In genomic region chr11:88357323-88358039, GRCh38 we compare ENCODE assay signal across 1 cellular context.
TF ChIP-seq lines count a peak whose summit lies in the region.

No MANE protein-coding gene starts in this region.

TF ChIP-seq in K562, 482 proteins besides CTCF, POLR2A, EP300 and RAD21 (continued from another document and continues in another):
- TF ChIP-seq ZNF699 (CRISPR knock-in tag; IDR thresholded peaks at IDR 0.05; ENCODE audit: insufficient replicate concordance) (no peak), ZC3H4 (CRISPR knock-in tag; IDR thresholded peaks at IDR 0.05; ENCODE audit: borderline replicate concordance) (no peak), POLR2G (IDR thresholded peaks at IDR 0.05; ENCODE audit: low read depth, low read length) (no peak), FOXA1 (IDR thresholded peaks at IDR 0.05; ENCODE audit: borderline replicate concordance) (no peak), ZNF77 (CRISPR knock-in tag; IDR thresholded peaks at IDR 0.05) (no peak), NFE2 (IDR thresholded peaks at IDR 0.05; ENCODE audit: low read depth) (peak; percentile 96), JUNB (CRISPR knock-in tag; conservative IDR thresholded peaks at IDR 0.05) (no peak), ZKSCAN8 (CRISPR knock-in tag; IDR thresholded peaks at IDR 0.05) (no peak), BACH1 (tag; IDR thresholded peaks at IDR 0.05) (peak; percentile 89; the same call in 1 of the 2 replicates), SREBF2 (CRISPR knock-in tag; IDR thresholded peaks at IDR 0.05) (no peak), ZBTB2 (IDR thresholded peaks at IDR 0.05) (no peak), PML (IDR thresholded peaks at IDR 0.05; ENCODE audit: low read length) (no peak), CC2D1A (IDR thresholded peaks at IDR 0.05) (no peak), ZFPM2 (CRISPR knock-in tag; IDR thresholded peaks at IDR 0.05) (no peak), SUPT5H (IDR thresholded peaks at IDR 0.05) (no peak), ARID1B (IDR thresholded peaks at IDR 0.05) (peak; percentile 55), ZNF143 (CRISPR knock-in tag; IDR thresholded peaks at IDR 0.05) (no peak), TAF1 (IDR thresholded peaks at IDR 0.05; ENCODE audit: control insufficient read depth, extremely low read depth, insufficient read depth, low read length, severe bottlenecking) (no peak), PHTF2 (CRISPR knock-in tag; IDR thresholded peaks at IDR 0.05) (no peak), KDM5B (IDR thresholded peaks at IDR 0.05; ENCODE audit: insufficient replicate concordance, low read depth, low read length) (no peak), ZNF668 (CRISPR knock-in tag; IDR thresholded peaks at IDR 0.05) (no peak), RBM39 (optimal IDR thresholded peaks at IDR 0.05; ENCODE audit: low read depth, low read length) (no peak), EHMT2 (IDR thresholded peaks at IDR 0.05) (peak; percentile 61), THRAP3 (IDR thresholded peaks at IDR 0.05; ENCODE audit: borderline replicate concordance) (0 out of 2 replicates have a peak, but pooled peaks have one; percentile 40), E2F3 (CRISPR knock-in tag; IDR thresholded peaks at IDR 0.05) (no peak), TRIM28 (IDR thresholded peaks at IDR 0.05) (no peak), RBM17 (IDR thresholded peaks at IDR 0.05; ENCODE audit: borderline replicate concordance, low read depth, low read length) (no peak), SP1 (CRISPR knock-in tag; IDR thresholded peaks at IDR 0.05) (no peak), DDX20 (tag; IDR thresholded peaks at IDR 0.05; ENCODE audit: low read depth) (no peak), ZNF764 (CRISPR knock-in tag; IDR thresholded peaks at IDR 0.05; ENCODE audit: low read depth) (no peak), REST (CRISPR knock-in tag; IDR thresholded peaks at IDR 0.05; ENCODE audit: low read depth) (no peak), JUND (IDR thresholded peaks at IDR 0.05; ENCODE audit: borderline replicate concordance, low read depth, low read length) (no peak; the same call in 1 of the 2 replicates), JUND (tag; IDR thresholded peaks at IDR 0.05; ENCODE audit: borderline replicate concordance, low read depth, low read length) (no peak), ZNF282 (CRISPR knock-in tag; IDR thresholded peaks at IDR 0.05) (no peak), KAT2B (IDR thresholded peaks at IDR 0.05; ENCODE audit: low read depth, low read length) (no peak), ZNF436 (CRISPR knock-in tag; IDR thresholded peaks at IDR 0.05) (no peak), MCM2 (IDR thresholded peaks at IDR 0.05; ENCODE audit: low read depth) (no peak), NONO (IDR thresholded peaks at IDR 0.05; ENCODE audit: low read depth in 2 of 2, low read length in 1 of 2) (no peak), ZNF263 (CRISPR knock-in tag; IDR thresholded peaks at IDR 0.05; ENCODE audit: borderline replicate concordance) (no peak), HMG20A (CRISPR knock-in tag; conservative IDR thresholded peaks at IDR 0.05) (no peak), HCFC1 (IDR thresholded peaks at IDR 0.05; ENCODE audit: low read depth, low read length) (no peak), ETV1 (tag; conservative IDR thresholded peaks at IDR 0.05; ENCODE audit: low read depth) (no peak), NCOA1 (IDR thresholded peaks at IDR 0.05; ENCODE audit: low read depth) (no peak), HNRNPK (IDR thresholded peaks at IDR 0.05; ENCODE audit: low read depth, low read length, poor library complexity, severe bottlenecking) (no peak), ZNF766 (CRISPR knock-in tag; conservative IDR thresholded peaks at IDR 0.05) (no peak), FOSL1 (tag; conservative IDR thresholded peaks at IDR 0.05) (0 out of 2 replicates have a peak, but pooled peaks have one; percentile 23), SMARCC2 (IDR thresholded peaks at IDR 0.05; ENCODE audit: low read depth) (peak; percentile 34), ZNF75A (CRISPR knock-in tag; IDR thresholded peaks at IDR 0.05) (no peak), FOXK1 (CRISPR knock-in tag; IDR thresholded peaks at IDR 0.05; ENCODE audit: borderline replicate concordance) (no peak), SMARCA5 (IDR thresholded peaks at IDR 0.05) (no peak), RBM34 (IDR thresholded peaks at IDR 0.05; ENCODE audit: borderline replicate concordance, insufficient read depth, low read length) (no peak), CHD1 (IDR thresholded peaks at IDR 0.05; ENCODE audit: low read length) (no peak), ZNF23 (CRISPR knock-in tag; IDR thresholded peaks at IDR 0.05) (no peak)
- TF ChIP-seq, protein P1, sequence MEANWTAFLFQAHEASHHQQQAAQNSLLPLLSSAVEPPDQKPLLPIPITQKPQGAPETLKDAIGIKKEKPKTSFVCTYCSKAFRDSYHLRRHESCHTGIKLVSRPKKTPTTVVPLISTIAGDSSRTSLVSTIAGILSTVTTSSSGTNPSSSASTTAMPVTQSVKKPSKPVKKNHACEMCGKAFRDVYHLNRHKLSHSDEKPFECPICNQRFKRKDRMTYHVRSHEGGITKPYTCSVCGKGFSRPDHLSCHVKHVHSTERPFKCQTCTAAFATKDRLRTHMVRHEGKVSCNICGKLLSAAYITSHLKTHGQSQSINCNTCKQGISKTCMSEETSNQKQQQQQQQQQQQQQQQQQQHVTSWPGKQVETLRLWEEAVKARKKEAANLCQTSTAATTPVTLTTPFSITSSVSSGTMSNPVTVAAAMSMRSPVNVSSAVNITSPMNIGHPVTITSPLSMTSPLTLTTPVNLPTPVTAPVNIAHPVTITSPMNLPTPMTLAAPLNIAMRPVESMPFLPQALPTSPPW (CRISPR knock-in tag; IDR thresholded peaks at IDR 0.05), result 0 out of 2 replicates have a peak, but pooled peaks have one; percentile 28
- TF ChIP-seq, protein P2, sequence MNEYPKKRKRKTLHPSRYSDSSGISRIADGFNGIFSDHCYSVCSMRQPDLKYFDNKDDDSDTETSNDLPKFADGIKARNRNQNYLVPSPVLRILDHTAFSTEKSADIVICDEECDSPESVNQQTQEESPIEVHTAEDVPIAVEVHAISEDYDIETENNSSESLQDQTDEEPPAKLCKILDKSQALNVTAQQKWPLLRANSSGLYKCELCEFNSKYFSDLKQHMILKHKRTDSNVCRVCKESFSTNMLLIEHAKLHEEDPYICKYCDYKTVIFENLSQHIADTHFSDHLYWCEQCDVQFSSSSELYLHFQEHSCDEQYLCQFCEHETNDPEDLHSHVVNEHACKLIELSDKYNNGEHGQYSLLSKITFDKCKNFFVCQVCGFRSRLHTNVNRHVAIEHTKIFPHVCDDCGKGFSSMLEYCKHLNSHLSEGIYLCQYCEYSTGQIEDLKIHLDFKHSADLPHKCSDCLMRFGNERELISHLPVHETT (CRISPR knock-in tag; conservative IDR thresholded peaks at IDR 0.05 in 1 of 2, IDR thresholded peaks at IDR 0.05 in 1 of 2), result no peak
- TF ChIP-seq, protein P3, sequence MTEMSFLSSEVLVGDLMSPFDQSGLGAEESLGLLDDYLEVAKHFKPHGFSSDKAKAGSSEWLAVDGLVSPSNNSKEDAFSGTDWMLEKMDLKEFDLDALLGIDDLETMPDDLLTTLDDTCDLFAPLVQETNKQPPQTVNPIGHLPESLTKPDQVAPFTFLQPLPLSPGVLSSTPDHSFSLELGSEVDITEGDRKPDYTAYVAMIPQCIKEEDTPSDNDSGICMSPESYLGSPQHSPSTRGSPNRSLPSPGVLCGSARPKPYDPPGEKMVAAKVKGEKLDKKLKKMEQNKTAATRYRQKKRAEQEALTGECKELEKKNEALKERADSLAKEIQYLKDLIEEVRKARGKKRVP (CRISPR knock-in tag; IDR thresholded peaks at IDR 0.05), result no peak
- TF ChIP-seq, protein P4, sequence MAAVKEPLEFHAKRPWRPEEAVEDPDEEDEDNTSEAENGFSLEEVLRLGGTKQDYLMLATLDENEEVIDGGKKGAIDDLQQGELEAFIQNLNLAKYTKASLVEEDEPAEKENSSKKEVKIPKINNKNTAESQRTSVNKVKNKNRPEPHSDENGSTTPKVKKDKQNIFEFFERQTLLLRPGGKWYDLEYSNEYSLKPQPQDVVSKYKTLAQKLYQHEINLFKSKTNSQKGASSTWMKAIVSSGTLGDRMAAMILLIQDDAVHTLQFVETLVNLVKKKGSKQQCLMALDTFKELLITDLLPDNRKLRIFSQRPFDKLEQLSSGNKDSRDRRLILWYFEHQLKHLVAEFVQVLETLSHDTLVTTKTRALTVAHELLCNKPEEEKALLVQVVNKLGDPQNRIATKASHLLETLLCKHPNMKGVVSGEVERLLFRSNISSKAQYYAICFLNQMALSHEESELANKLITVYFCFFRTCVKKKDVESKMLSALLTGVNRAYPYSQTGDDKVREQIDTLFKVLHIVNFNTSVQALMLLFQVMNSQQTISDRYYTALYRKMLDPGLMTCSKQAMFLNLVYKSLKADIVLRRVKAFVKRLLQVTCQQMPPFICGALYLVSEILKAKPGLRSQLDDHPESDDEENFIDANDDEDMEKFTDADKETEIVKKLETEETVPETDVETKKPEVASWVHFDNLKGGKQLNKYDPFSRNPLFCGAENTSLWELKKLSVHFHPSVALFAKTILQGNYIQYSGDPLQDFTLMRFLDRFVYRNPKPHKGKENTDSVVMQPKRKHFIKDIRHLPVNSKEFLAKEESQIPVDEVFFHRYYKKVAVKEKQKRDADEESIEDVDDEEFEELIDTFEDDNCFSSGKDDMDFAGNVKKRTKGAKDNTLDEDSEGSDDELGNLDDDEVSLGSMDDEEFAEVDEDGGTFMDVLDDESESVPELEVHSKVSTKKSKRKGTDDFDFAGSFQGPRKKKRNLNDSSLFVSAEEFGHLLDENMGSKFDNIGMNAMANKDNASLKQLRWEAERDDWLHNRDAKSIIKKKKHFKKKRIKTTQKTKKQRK (IDR thresholded peaks at IDR 0.05; ENCODE audit: borderline replicate concordance, low read depth, low read length), result no peak
- TF ChIP-seq, protein P5, sequence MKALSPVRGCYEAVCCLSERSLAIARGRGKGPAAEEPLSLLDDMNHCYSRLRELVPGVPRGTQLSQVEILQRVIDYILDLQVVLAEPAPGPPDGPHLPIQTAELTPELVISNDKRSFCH (CRISPR knock-in tag; IDR thresholded peaks at IDR 0.05), result no peak
- TF ChIP-seq, protein P5 (tag; IDR thresholded peaks at IDR 0.05), result no peak
- TF ChIP-seq, protein P6, sequence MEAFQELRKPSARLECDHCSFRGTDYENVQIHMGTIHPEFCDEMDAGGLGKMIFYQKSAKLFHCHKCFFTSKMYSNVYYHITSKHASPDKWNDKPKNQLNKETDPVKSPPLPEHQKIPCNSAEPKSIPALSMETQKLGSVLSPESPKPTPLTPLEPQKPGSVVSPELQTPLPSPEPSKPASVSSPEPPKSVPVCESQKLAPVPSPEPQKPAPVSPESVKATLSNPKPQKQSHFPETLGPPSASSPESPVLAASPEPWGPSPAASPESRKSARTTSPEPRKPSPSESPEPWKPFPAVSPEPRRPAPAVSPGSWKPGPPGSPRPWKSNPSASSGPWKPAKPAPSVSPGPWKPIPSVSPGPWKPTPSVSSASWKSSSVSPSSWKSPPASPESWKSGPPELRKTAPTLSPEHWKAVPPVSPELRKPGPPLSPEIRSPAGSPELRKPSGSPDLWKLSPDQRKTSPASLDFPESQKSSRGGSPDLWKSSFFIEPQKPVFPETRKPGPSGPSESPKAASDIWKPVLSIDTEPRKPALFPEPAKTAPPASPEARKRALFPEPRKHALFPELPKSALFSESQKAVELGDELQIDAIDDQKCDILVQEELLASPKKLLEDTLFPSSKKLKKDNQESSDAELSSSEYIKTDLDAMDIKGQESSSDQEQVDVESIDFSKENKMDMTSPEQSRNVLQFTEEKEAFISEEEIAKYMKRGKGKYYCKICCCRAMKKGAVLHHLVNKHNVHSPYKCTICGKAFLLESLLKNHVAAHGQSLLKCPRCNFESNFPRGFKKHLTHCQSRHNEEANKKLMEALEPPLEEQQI (IDR thresholded peaks at IDR 0.05), result 0 out of 2 replicates have a peak, but pooled peaks have one; percentile 26
